Comparison of ENCODE assay signal across 19 cellular contexts in the genomic region with DNA sequence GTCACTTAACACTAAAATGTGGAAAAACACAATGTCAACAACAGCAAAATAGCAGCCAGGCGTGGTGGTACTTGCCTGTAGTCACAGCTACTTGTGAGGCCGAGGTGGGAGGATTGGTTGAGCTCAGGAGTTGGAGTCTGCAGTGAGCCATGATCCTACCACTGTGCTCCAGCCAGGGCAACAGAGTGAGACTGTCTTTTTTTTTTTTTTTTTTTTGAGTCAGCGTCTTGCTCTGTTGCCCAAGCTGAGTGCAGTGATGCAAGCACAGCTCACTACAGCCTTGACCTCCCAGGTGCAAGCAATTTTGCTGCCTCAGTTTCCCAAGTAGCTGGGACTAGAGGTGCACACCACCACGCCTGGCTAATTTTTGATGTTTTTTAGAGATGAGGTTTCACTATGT. TPM values are rescaled to one million over a fixed set of nuclear protein-coding genes. Genes with fewer than 3 reads are reported as not detected.
DNase-seq lines count a peak whose midpoint lies in the region; ATAC-seq and TF ChIP-seq lines count a peak whose summit lies in the region.
"Had no signal": no experiment of that assay in that cellular context is flagged by ENCODE, and none has a peak within 500 bp of the region (broad histone marks: within the 10 kb centered on the region; RNA-seq: fewer than 3 reads in every experiment).

No MANE protein-coding gene starts in this region.

- no peak for TF ChIP-seq POLR2A in sigmoid colon (IDR thresholded peaks at IDR 0.05)

- ATAC-seq in GM21381 (IDR thresholded peaks at IDR 0.05; ENCODE audit: unreplicated experiment): no peak
- no peak for ATAC-seq in SK-N-SH treated with all-trans-retinoic acid at 6 μM for 48 hours
- ATAC-seq: effector memory CD8-positive, alpha-beta T cell had no signal

- H3K4me1 ChIP-seq in CD4-positive, alpha-beta memory T cell (ENCODE audit: insufficient read depth, low read length): peaks cover 45% of the 10 kb centered on the region
- peaks cover 0 to 19% (median 12%) of the 10 kb centered on the region in 4 donors for H3K4me1 ChIP-seq in sigmoid colon
- H3K4me1 ChIP-seq: parathyroid adenoma had no signal

- H3K9me3 ChIP-seq in CD4-positive, alpha-beta memory T cell (ENCODE audit: control insufficient read depth in 1 of 2, low read length in 2 of 2): no peaks in the 10 kb centered on the region
- H3K9me3 ChIP-seq in sigmoid colon: no peaks in the 10 kb centered on the region

- no peaks in the 10 kb centered on the region for H3K27me3 Mint-ChIP-seq in CD4-positive, alpha-beta memory T cell
- H3K27me3 Mint-ChIP-seq in activated T-helper 2 cell treated with anti-CD3 and anti-CD28 coated beads, Interferon-gamma antibody, Interleukin-2, Interleukin-4, amounts not matched to agents 10 μg/mL and 5 μg/mL and 100 μg/mL, durations not matched to agents 14 hours and 24 hours and 36 hours (ENCODE audit: low read depth): no peaks in the 10 kb centered on the region
- H3K27me3 Mint-ChIP-seq: activated CD4-positive, alpha-beta T cell treated with anti-CD3 and anti-CD28 coated beads, Interleukin-2, amount 10 ng/mL, durations not matched to agents 24 days and 14 days; activated naive CD8-positive, alpha-beta T cell treated with anti-CD3 and anti-CD28 coated beads, Interleukin-2, amount 10 ng/mL, durations not matched to agents 7 days and 5 days; effector memory CD8-positive, alpha-beta T cell had no signal

- no peaks in the 10 kb centered on the region for H3K27me3 ChIP-seq in CD4-positive, alpha-beta memory T cell (ENCODE audit: insufficient read depth, low read length)
- H3K27me3 ChIP-seq in sigmoid colon: no peaks in the 10 kb centered on the region

- CTCF ChIA-PET in CD4-positive, alpha-beta memory T cell (lab: Charles Lee; ENCODE audit: partially characterized antibody): no interaction called here

- TF ChIP-seq CTCF in sigmoid colon (IDR thresholded peaks at IDR 0.05): no peak

- peak overlapping the region in 5 of 7 donors; percentile 23 to 74 (median 39) for H3K27ac Mint-ChIP-seq in CD4-positive, alpha-beta memory T cell
- peak overlapping the region; percentile 28 for H3K27ac Mint-ChIP-seq in activated T-helper 2 cell treated with anti-CD3 and anti-CD28 coated beads, Interferon-gamma antibody, Interleukin-2, Interleukin-4, amounts not matched to agents 10 μg/mL and 5 μg/mL and 100 μg/mL, durations not matched to agents 14 hours and 24 hours and 36 hours
- H3K27ac Mint-ChIP-seq: activated CD4-positive, alpha-beta T cell treated with anti-CD3 and anti-CD28 coated beads, Interleukin-2, amount 10 ng/mL, durations not matched to agents 24 days and 14 days had no signal

- H3K36me3 ChIP-seq in CD4-positive, alpha-beta memory T cell (ENCODE audit: insufficient read depth, low read length): peaks cover 41% of the 10 kb centered on the region
- peaks cover 15 to 52% (median 18%) of the 10 kb centered on the region in 4 donors for H3K36me3 ChIP-seq in sigmoid colon

- 84 to 90% methylated on average over 4 of the region's 4 CpGs for WGBS in sigmoid colon, 2 donors

- H3K36me3 Mint-ChIP-seq in CD4-positive, alpha-beta memory T cell: peaks cover 20 to 62% of the 10 kb centered on the region in 2 donors
- H3K36me3 Mint-ChIP-seq in activated T-helper 2 cell treated with anti-CD3 and anti-CD28 coated beads, Interferon-gamma antibody, Interleukin-2, Interleukin-4, amounts not matched to agents 10 μg/mL and 5 μg/mL and 100 μg/mL, durations not matched to agents 14 hours and 24 hours and 36 hours (ENCODE audit: low read depth): peaks cover 44% of the 10 kb centered on the region

- POLR2A ChIA-PET in CD4-positive, alpha-beta memory T cell (lab: Charles Lee; ENCODE audit: partially characterized antibody): interaction anchor here (0.6 kb wide), 1 partner anchor 604 kb away, joined by 3 read pairs; no protein-coding TSS in a partner anchor

- no peak overlapping the region for H3K27ac ChIP-seq in CD4-positive, alpha-beta memory T cell (ENCODE audit: low read depth, low read length)
- peak overlapping the region in 3 of 4 donors; percentile 41 to 47 (median 43) for H3K27ac ChIP-seq in sigmoid colon
- H3K27ac ChIP-seq: C4-2B, parathyroid adenoma had no signal

- TF ChIP-seq EP300 in sigmoid colon (IDR thresholded peaks at IDR 0.05): no peak

- no peak for DNase-seq in CD4-positive, alpha-beta memory T cell
- DNase-seq in HCEC 1CT (peak; percentile 4), sigmoid colon (no peak), AG08396 (ENCODE audit: low spot score) (no peak), DMS79 treated with DMSO at 0.1 percent for 48 hours (lab: John Stamatoyannopoulos, UW) (no peak)
- no peak for DNase-seq in activated T-helper 2 cell treated with anti-CD3 and anti-CD28 coated beads, Interferon-gamma antibody, Interleukin-2, Interleukin-4, amounts not matched to agents 10 μg/mL and 5 μg/mL and 100 μg/mL, durations not matched to agents 14 hours and 24 hours and 36 hours (ENCODE audit: low spot score)
- DNase-seq: activated CD4-positive, alpha-beta T cell treated with anti-CD3 and anti-CD28 coated beads, Interleukin-2, amount 10 ng/mL, durations not matched to agents 24 days and 14 days; activated naive CD8-positive, alpha-beta T cell treated with anti-CD3 and anti-CD28 coated beads, Interleukin-2, amount 10 ng/mL, durations not matched to agents 7 days and 5 days; effector memory CD8-positive, alpha-beta T cell; foreskin fibroblast; NCI-H187; NCI-H446; SIG-M5; trophoblast cell had no signal

- intact Hi-C loops in CD4-positive, alpha-beta memory T cell (cut with micrococcal nuclease): no loop called here
- intact Hi-C loops in activated T-helper 2 cell treated with anti-CD3 and anti-CD28 coated beads, Interferon-gamma antibody, Interleukin-2, Interleukin-4, amounts not matched to agents 10 μg/mL and 5 μg/mL and 100 μg/mL, durations not matched to agents 14 hours and 24 hours and 36 hours (cut with micrococcal nuclease): no loop called here
- intact Hi-C loops in sigmoid colon (cut with DNase I): no loop called here

- no peak overlapping the region for H3K4me3 Mint-ChIP-seq in CD4-positive, alpha-beta memory T cell
- H3K4me3 Mint-ChIP-seq in activated T-helper 2 cell treated with anti-CD3 and anti-CD28 coated beads, Interferon-gamma antibody, Interleukin-2, Interleukin-4, amounts not matched to agents 10 μg/mL and 5 μg/mL and 100 μg/mL, durations not matched to agents 14 hours and 24 hours and 36 hours (ENCODE audit: low read depth): no peak overlapping the region
- H3K4me3 Mint-ChIP-seq: activated CD4-positive, alpha-beta T cell treated with anti-CD3 and anti-CD28 coated beads, Interleukin-2, amount 10 ng/mL, durations not matched to agents 24 days and 14 days; activated naive CD8-positive, alpha-beta T cell treated with anti-CD3 and anti-CD28 coated beads, Interleukin-2, amount 10 ng/mL, durations not matched to agents 7 days and 5 days had no signal

- no peak overlapping the region for H3K4me3 ChIP-seq in CD4-positive, alpha-beta memory T cell (ENCODE audit: low read length in 2 of 2)
- no peak overlapping the region for H3K4me3 ChIP-seq in sigmoid colon
- H3K4me3 ChIP-seq: skin epidermis had no signal

- peaks cover 33 to 65% (median 42%) of the 10 kb centered on the region in 4 donors for H3K4me1 Mint-ChIP-seq in CD4-positive, alpha-beta memory T cell
- peaks cover 41% of the 10 kb centered on the region for H3K4me1 Mint-ChIP-seq in activated T-helper 2 cell treated with anti-CD3 and anti-CD28 coated beads, Interferon-gamma antibody, Interleukin-2, Interleukin-4, amounts not matched to agents 10 μg/mL and 5 μg/mL and 100 μg/mL, durations not matched to agents 14 hours and 24 hours and 36 hours (ENCODE audit: low read depth)

- H3K9me3 Mint-ChIP-seq in CD4-positive, alpha-beta memory T cell: no peaks in the 10 kb centered on the region
- no peaks in the 10 kb centered on the region for H3K9me3 Mint-ChIP-seq in activated T-helper 2 cell treated with anti-CD3 and anti-CD28 coated beads, Interferon-gamma antibody, Interleukin-2, Interleukin-4, amounts not matched to agents 10 μg/mL and 5 μg/mL and 100 μg/mL, durations not matched to agents 14 hours and 24 hours and 36 hours
- H3K9me3 Mint-ChIP-seq: activated CD4-positive, alpha-beta T cell treated with anti-CD3 and anti-CD28 coated beads, Interleukin-2, amount 10 ng/mL, durations not matched to agents 24 days and 14 days; activated naive CD8-positive, alpha-beta T cell treated with anti-CD3 and anti-CD28 coated beads, Interleukin-2, amount 10 ng/mL, durations not matched to agents 7 days and 5 days; effector memory CD8-positive, alpha-beta T cell had no signal

TF ChIP-seq in SK-N-SH treated with all-trans-retinoic acid at 6 μM for 48 hours, 23 proteins besides CTCF, POLR2A, EP300 and RAD21 (continues in another document):
- TF ChIP-seq ZFP3 (CRISPR knock-in tag; IDR thresholded peaks at IDR 0.05) (no peak), CREB5 (CRISPR knock-in tag; IDR thresholded peaks at IDR 0.05; ENCODE audit: low read depth) (no peak), GLIS3 (CRISPR knock-in tag; IDR thresholded peaks at IDR 0.05) (no peak)
- TF ChIP-seq, protein P1, sequence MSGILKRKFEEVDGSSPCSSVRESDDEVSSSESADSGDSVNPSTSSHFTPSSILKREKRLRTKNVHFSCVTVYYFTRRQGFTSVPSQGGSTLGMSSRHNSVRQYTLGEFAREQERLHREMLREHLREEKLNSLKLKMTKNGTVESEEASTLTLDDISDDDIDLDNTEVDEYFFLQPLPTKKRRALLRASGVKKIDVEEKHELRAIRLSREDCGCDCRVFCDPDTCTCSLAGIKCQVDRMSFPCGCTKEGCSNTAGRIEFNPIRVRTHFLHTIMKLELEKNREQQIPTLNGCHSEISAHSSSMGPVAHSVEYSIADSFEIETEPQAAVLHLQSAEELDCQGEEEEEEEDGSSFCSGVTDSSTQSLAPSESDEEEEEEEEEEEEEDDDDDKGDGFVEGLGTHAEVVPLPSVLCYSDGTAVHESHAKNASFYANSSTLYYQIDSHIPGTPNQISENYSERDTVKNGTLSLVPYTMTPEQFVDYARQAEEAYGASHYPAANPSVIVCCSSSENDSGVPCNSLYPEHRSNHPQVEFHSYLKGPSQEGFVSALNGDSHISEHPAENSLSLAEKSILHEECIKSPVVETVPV (CRISPR knock-in tag; IDR thresholded peaks at IDR 0.05): no peak

RNA-seq across cellular contexts. Expression of gene KCTD7, which starts 6.1 kb away (rescaled TPM):
- 10 to 100 TPM; 57.3 to 63.8 TPM for total RNA-seq in CD4-positive, alpha-beta memory T cell
- 10 to 100 TPM; 10.1 to 22.2 TPM for polyA plus RNA-seq in CD4-positive, alpha-beta memory T cell
- 10.3 and 12.0 TPM in 2 replicates for total RNA-seq in activated T-helper 2 cell treated with anti-CD3 and anti-CD28 coated beads, Interferon-gamma antibody, Interleukin-2, Interleukin-4, amounts not matched to agents 10 μg/mL and 5 μg/mL and 100 μg/mL, durations not matched to agents 14 hours and 24 hours and 36 hours
- 10 to 100 TPM; 15.3 to 23.3 (median 19.6) TPM for total RNA-seq in sigmoid colon
- 1 to 10 TPM; 3.2 to 7.3 (median 3.6) TPM for polyA plus RNA-seq in sigmoid colon
